ENCODE assay signal across 19 cellular contexts in the genomic region with DNA sequence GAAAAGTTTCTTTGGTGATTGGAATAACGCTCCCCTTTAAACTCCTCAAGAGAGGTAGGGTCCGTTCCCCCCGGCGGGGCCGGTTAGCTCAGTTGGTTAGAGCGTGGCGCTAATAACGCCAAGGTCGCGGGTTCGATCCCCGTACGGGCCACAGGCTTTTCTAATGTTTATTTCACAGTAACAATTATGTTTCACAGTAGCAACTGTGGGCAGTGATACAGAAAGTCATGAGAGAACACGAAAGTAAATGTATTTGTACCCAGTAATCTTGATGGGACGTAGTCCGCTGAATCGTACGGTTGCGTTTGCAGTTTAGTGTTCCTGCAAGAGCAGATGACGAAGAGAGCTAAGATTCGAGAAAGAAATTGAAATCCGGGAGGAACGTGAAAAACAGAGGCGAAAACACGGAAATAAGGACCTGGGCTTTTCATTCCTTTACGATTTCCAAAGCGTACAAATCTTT.
A peak's percentile ranks its signal among the peaks of the same experiment; 100 is the strongest.
DNase-seq lines count a peak whose midpoint lies in the region; ATAC-seq and TF ChIP-seq lines count a peak whose summit lies in the region.
"Had no signal": no experiment of that assay in that cellular context is flagged by ENCODE, and none has a peak within 500 bp of the region (broad histone marks: within the 10 kb centered on the region; RNA-seq: fewer than 3 reads in every experiment).

No MANE protein-coding gene starts in this region.

- no peaks in the 10 kb centered on the region for H3K36me3 Mint-ChIP-seq in activated CD4-positive, alpha-beta T cell treated with anti-CD3 and anti-CD28 coated beads, Interleukin-2, amount 10 ng/mL, durations not matched to agents 24 days and 14 days (ENCODE audit: low read depth)
- H3K36me3 Mint-ChIP-seq: type B pancreatic cell had no signal

- H3K27ac Mint-ChIP-seq in activated CD4-positive, alpha-beta T cell treated with anti-CD3 and anti-CD28 coated beads, Interleukin-2, amount 10 ng/mL, durations not matched to agents 24 days and 14 days = peak overlapping the region; percentile 25
- H3K27ac Mint-ChIP-seq: dendritic cell treated with granulocyte-macrophage colony-stimulating factor and Interleukin-4, amounts not matched to agents 40 ng/mL and 50 ng/mL, for 4 days; type B pancreatic cell had no signal

- in situ Hi-C loops in astrocyte of the spinal cord (cut with HindIII; ENCODE audit: low sequenced_read_pairs) = no loop called here

- H3K4me1 ChIP-seq in foreskin keratinocyte = no peaks in the 10 kb centered on the region

- peak; percentile 66 for ATAC-seq in foreskin keratinocyte

- intact Hi-C loops in activated CD4-positive, alpha-beta T cell treated with anti-CD3 and anti-CD28 coated beads, Interleukin-2, amount 10 ng/mL, durations not matched to agents 24 days and 14 days (cut with micrococcal nuclease) = no loop called here

- H3K27ac ChIP-seq in foreskin keratinocyte = no peak overlapping the region
- H3K27ac ChIP-seq: 22Rv1, C4-2B, esophagus muscularis mucosa, GM23248, neutrophil, VCaP had no signal

- H3K27me3 ChIP-seq in foreskin keratinocyte = peaks cover 25% of the 10 kb centered on the region

- H3K27me3 Mint-ChIP-seq in activated CD4-positive, alpha-beta T cell treated with anti-CD3 and anti-CD28 coated beads, Interleukin-2, amount 10 ng/mL, durations not matched to agents 24 days and 14 days = peaks cover 17% of the 10 kb centered on the region

- H3K4me1 Mint-ChIP-seq in activated CD4-positive, alpha-beta T cell treated with anti-CD3 and anti-CD28 coated beads, Interleukin-2, amount 10 ng/mL, durations not matched to agents 24 days and 14 days = no peaks in the 10 kb centered on the region

- DNase-seq in activated CD4-positive, alpha-beta T cell treated with anti-CD3 and anti-CD28 coated beads, Interleukin-2, amount 10 ng/mL, durations not matched to agents 24 days and 14 days = no peak
- DNase-seq in activated CD4-positive, alpha-beta T cell treated with anti-CD3 and anti-CD28 coated beads, Interleukin-2, amount 50 U/mL, for 1 hour = no peak
- DNase-seq in astrocyte of the spinal cord (ENCODE audit: low read depth, low spot score) (peak; percentile 12), foreskin keratinocyte (peak; percentile 47 to 73), skeletal muscle cell (ENCODE audit: low read depth) (no peak), AG08395 (ENCODE audit: low spot score) (no peak), NCI-H69 (lab: John Stamatoyannopoulos, UW) (no peak)
- DNase-seq in activated CD4-positive, alpha-beta T cell treated with anti-CD3 and anti-CD28 coated beads for 4 hours = no peak
- DNase-seq: anterior cingulate cortex, GM23248, kidney glomerular epithelial cell, NCI-H1092 had no signal

- H3K4me3 ChIP-seq in astrocyte of the spinal cord (ENCODE audit: low read depth, low read length) (no peak overlapping the region), skeletal muscle cell (ENCODE audit: low read depth, low read length) (peak overlapping the region; percentile 11)
- H3K4me3 ChIP-seq: esophagus muscularis mucosa, GM23248 had no signal

- no peak for TF ChIP-seq CTCF in astrocyte of the spinal cord (IDR thresholded peaks at IDR 0.05; ENCODE audit: low read depth, low read length)
- TF ChIP-seq CTCF in foreskin keratinocyte (conservative IDR thresholded peaks at IDR 0.05) = no peak

- peaks cover 4% of the 10 kb centered on the region for H3K9me3 Mint-ChIP-seq in activated CD4-positive, alpha-beta T cell treated with anti-CD3 and anti-CD28 coated beads, Interleukin-2, amount 10 ng/mL, durations not matched to agents 24 days and 14 days
- H3K9me3 Mint-ChIP-seq: type B pancreatic cell had no signal

- H3K4me3 Mint-ChIP-seq in activated CD4-positive, alpha-beta T cell treated with anti-CD3 and anti-CD28 coated beads, Interleukin-2, amount 10 ng/mL, durations not matched to agents 24 days and 14 days = no peak overlapping the region
- H3K4me3 Mint-ChIP-seq: dendritic cell treated with granulocyte-macrophage colony-stimulating factor and Interleukin-4, amounts not matched to agents 40 ng/mL and 50 ng/mL, for 4 days; type B pancreatic cell had no signal

Comparison
In these comparisons a context has a peak if more than half of its experiments do, and no peak if none do; other contexts are left out.
1. DNase-seq: peak in astrocyte of the spinal cord (single experiment) and foreskin keratinocyte (2 of 2); none in activated CD4-positive, alpha-beta T cell treated with anti-CD3 and anti-CD28 coated beads, Interleukin-2, amount 10 ng/mL, durations not matched to agents 24 days and 14 days (single experiment), activated CD4-positive, alpha-beta T cell treated with anti-CD3 and anti-CD28 coated beads, Interleukin-2, amount 50 U/mL, for 1 hour (single experiment), skeletal muscle cell (single experiment), AG08395 (single experiment), NCI-H69 (single experiment) and activated CD4-positive, alpha-beta T cell treated with anti-CD3 and anti-CD28 coated beads for 4 hours (0 of 2).